Comparison of ENCODE assay signal across 38 cellular contexts in genomic region chr11:5240458-5240857, GRCh38. TPM values are rescaled to one million over a fixed set of nuclear protein-coding genes. Genes with fewer than 3 reads are reported as not detected.
"Had no signal": no experiment of that assay in that cellular context is flagged by ENCODE, and none has a peak within 500 bp of the region (broad histone marks: within the 10 kb centered on the region; RNA-seq: fewer than 3 reads in every experiment).

No MANE protein-coding gene starts in this region.

- H3K36me3 ChIP-seq: adrenal gland, brain microvascular endothelial cell, breast epithelium had no signal

- H3K27ac ChIP-seq: adrenal gland, body of pancreas, brain microvascular endothelial cell, breast epithelium, VCaP had no signal

- H3K4me1 ChIP-seq: adrenal gland, body of pancreas, breast epithelium had no signal

- H3K27ac Mint-ChIP-seq: activated B cell treated with CpG ODN at 0.5 μM for 24 hours; activated CD4-positive, alpha-beta memory T cell treated with anti-CD3 and anti-CD28 coated beads for 36 hours; activated CD4-positive, alpha-beta T cell treated with anti-CD3 and anti-CD28 coated beads, Interleukin-2, amount 10 ng/mL, durations not matched to agents 24 days and 14 days; activated CD8-positive, alpha-beta T cell treated with anti-CD3 and anti-CD28 coated beads for 36 hours; activated naive CD4-positive, alpha-beta T cell treated with anti-CD3 and anti-CD28 coated beads for 36 hours; activated naive CD4-positive, alpha-beta T cell treated with anti-CD3 and anti-CD28 coated beads, Interleukin-2, amount 50 U/mL, for 72 hours; activated naive CD8-positive, alpha-beta T cell treated with anti-CD3 and anti-CD28 coated beads for 36 hours; activated T-cell treated with anti-CD3 and anti-CD28 coated beads, Interleukin-2, amount 50 U/mL, for 72 hours; activated T-helper 1 cell treated with anti-CD3 and anti-CD28 coated beads, Interleukin-12 subunit alpha, Interleukin-12 subunit beta, Interleukin-2, Interleukin-4 antibody, amounts not matched to agents 30 ng/mL and 10 ng/mL and 1 ng/mL, durations not matched to agents 14 hours and 24 hours and 36 hours; activated T-helper 17 cell treated with anti-CD3 and anti-CD28 coated beads, Interleukin-2, amount 50 U/mL, for 72 hours; T-helper 1 cell treated with Interleukin-12 subunit alpha and Interleukin-12 subunit beta and Interleukin-4 antibody, amounts not matched to agents 30 μg/mL and 1 μg/mL, for 36 hours; T-helper 2 cell treated with Interferon-gamma antibody and Interleukin-4, amounts not matched to agents 5 μg/mL and 100 μg/mL, for 36 hours had no signal

- H3K9me3 Mint-ChIP-seq: activated B cell treated with CpG ODN at 0.5 μM for 24 hours; activated CD4-positive, alpha-beta memory T cell treated with anti-CD3 and anti-CD28 coated beads for 36 hours; activated CD4-positive, alpha-beta T cell treated with anti-CD3 and anti-CD28 coated beads, Interleukin-2, amount 10 ng/mL, durations not matched to agents 24 days and 14 days; activated CD8-positive, alpha-beta T cell treated with anti-CD3 and anti-CD28 coated beads for 36 hours; activated naive CD4-positive, alpha-beta T cell treated with anti-CD3 and anti-CD28 coated beads for 36 hours; activated naive CD4-positive, alpha-beta T cell treated with anti-CD3 and anti-CD28 coated beads, Interleukin-2, amount 50 U/mL, for 72 hours; activated naive CD8-positive, alpha-beta T cell treated with anti-CD3 and anti-CD28 coated beads for 36 hours; activated T-cell treated with anti-CD3 and anti-CD28 coated beads, Interleukin-2, amount 50 U/mL, for 4 hours; activated T-cell treated with anti-CD3 and anti-CD28 coated beads, Interleukin-2, amount 50 U/mL, for 72 hours; activated T-helper 1 cell treated with anti-CD3 and anti-CD28 coated beads, Interleukin-12 subunit alpha, Interleukin-12 subunit beta, Interleukin-2, Interleukin-4 antibody, amounts not matched to agents 30 ng/mL and 10 ng/mL and 1 ng/mL, durations not matched to agents 14 hours and 24 hours and 36 hours; activated T-helper 17 cell treated with anti-CD3 and anti-CD28 coated beads, Interleukin-2, amount 50 U/mL, for 72 hours; T-helper 1 cell treated with Interleukin-12 subunit alpha and Interleukin-12 subunit beta and Interleukin-4 antibody, amounts not matched to agents 30 μg/mL and 1 μg/mL, for 36 hours; T-helper 2 cell treated with Interferon-gamma antibody and Interleukin-4, amounts not matched to agents 5 μg/mL and 100 μg/mL, for 36 hours had no signal

- H3K36me3 Mint-ChIP-seq: activated CD4-positive, alpha-beta memory T cell treated with anti-CD3 and anti-CD28 coated beads for 36 hours; activated naive CD4-positive, alpha-beta T cell treated with anti-CD3 and anti-CD28 coated beads, Interleukin-2, amount 50 U/mL, for 72 hours; activated naive CD8-positive, alpha-beta T cell treated with anti-CD3 and anti-CD28 coated beads for 36 hours had no signal

- H3K9me3 ChIP-seq: adrenal gland, body of pancreas, breast epithelium had no signal

- H3K4me3 Mint-ChIP-seq: activated B cell treated with CpG ODN at 0.5 μM for 24 hours; activated CD4-positive, alpha-beta memory T cell treated with anti-CD3 and anti-CD28 coated beads for 36 hours; activated CD4-positive, alpha-beta T cell treated with anti-CD3 and anti-CD28 coated beads, Interleukin-2, amount 10 ng/mL, durations not matched to agents 24 days and 14 days; activated CD8-positive, alpha-beta T cell treated with anti-CD3 and anti-CD28 coated beads for 36 hours; activated naive CD4-positive, alpha-beta T cell treated with anti-CD3 and anti-CD28 coated beads for 36 hours; activated naive CD8-positive, alpha-beta T cell treated with anti-CD3 and anti-CD28 coated beads for 36 hours; activated T-cell treated with anti-CD3 and anti-CD28 coated beads, Interleukin-2, amount 50 U/mL, for 4 hours; activated T-cell treated with anti-CD3 and anti-CD28 coated beads, Interleukin-2, amount 50 U/mL, for 72 hours; activated T-helper 1 cell treated with anti-CD3 and anti-CD28 coated beads, Interleukin-12 subunit alpha, Interleukin-12 subunit beta, Interleukin-2, Interleukin-4 antibody, amounts not matched to agents 30 ng/mL and 10 ng/mL and 1 ng/mL, durations not matched to agents 14 hours and 24 hours and 36 hours; activated T-helper 17 cell treated with anti-CD3 and anti-CD28 coated beads, Interleukin-2, amount 50 U/mL, for 72 hours; T-helper 1 cell treated with Interleukin-12 subunit alpha and Interleukin-12 subunit beta and Interleukin-4 antibody, amounts not matched to agents 30 μg/mL and 1 μg/mL, for 36 hours; T-helper 2 cell treated with Interferon-gamma antibody and Interleukin-4, amounts not matched to agents 5 μg/mL and 100 μg/mL, for 36 hours had no signal

- H3K4me3 ChIP-seq: adrenal gland, body of pancreas, breast epithelium had no signal

- H3K27me3 ChIP-seq: adrenal gland, body of pancreas, brain microvascular endothelial cell, breast epithelium had no signal

- ATAC-seq: activated CD8-positive, alpha-beta T cell treated with anti-CD3 and anti-CD28 coated beads for 36 hours; activated naive CD4-positive, alpha-beta T cell treated with anti-CD3 and anti-CD28 coated beads, Interleukin-2, amount 50 U/mL, for 72 hours; activated T-cell treated with anti-CD3 and anti-CD28 coated beads, Interleukin-2, amount 50 U/mL, for 4 hours; activated T-cell treated with anti-CD3 and anti-CD28 coated beads, Interleukin-2, amount 50 U/mL, for 72 hours; activated T-helper 17 cell treated with anti-CD3 and anti-CD28 coated beads, Interleukin-2, amount 50 U/mL, for 72 hours; body of pancreas had no signal

- H3K27me3 Mint-ChIP-seq: activated CD4-positive, alpha-beta memory T cell treated with anti-CD3 and anti-CD28 coated beads for 36 hours had no signal

- DNase-seq: activated B cell treated with CpG ODN at 0.5 μM for 24 hours; activated CD4-positive, alpha-beta memory T cell treated with anti-CD3 and anti-CD28 coated beads for 36 hours; activated CD4-positive, alpha-beta T cell treated with anti-CD3 and anti-CD28 coated beads for 4 hours; activated CD4-positive, alpha-beta T cell treated with anti-CD3 and anti-CD28 coated beads, Interleukin-2, amount 10 ng/mL, durations not matched to agents 24 days and 14 days; activated CD4-positive, alpha-beta T cell treated with anti-CD3 and anti-CD28 coated beads, Interleukin-2, amount 50 U/mL, for 1 hour; activated CD4-positive, alpha-beta T cell treated with anti-CD3 and anti-CD28 coated beads, Interleukin-2, amount 50 U/mL, for 4 hours; activated CD4-positive, CD25-positive, alpha-beta regulatory T cell treated with anti-CD3 and anti-CD28 coated beads, Interleukin-2, amount 50 U/mL, for 72 hours; activated CD8-positive, alpha-beta memory T cell treated with anti-CD3 and anti-CD28 coated beads, Interleukin-2, amount 50 U/mL, for 4 hours; activated CD8-positive, alpha-beta T cell treated with anti-CD3 and anti-CD28 coated beads for 36 hours; activated effector memory CD4-positive, alpha-beta T cell treated with anti-CD3 and anti-CD28 coated beads, Interleukin-2, amount 50 U/mL, for 16 hours; activated gamma-delta T cell treated with Interleukin-2 at 50 U/mL for 16 hours; activated naive CD4-positive, alpha-beta T cell; activated naive CD4-positive, alpha-beta T cell treated with anti-CD3 and anti-CD28 coated beads for 36 hours; activated naive CD4-positive, alpha-beta T cell treated with anti-CD3 and anti-CD28 coated beads, Interleukin-2, amount 50 U/mL, for 16 hours; activated naive CD8-positive, alpha-beta T cell treated with anti-CD3 and anti-CD28 coated beads for 36 hours; activated T-cell treated with anti-CD3 and anti-CD28 coated beads for 4 hours; activated T-cell treated with anti-CD3 and anti-CD28 coated beads, Interleukin-2, amount 50 U/mL, for 1 hour; activated T-cell treated with anti-CD3 and anti-CD28 coated beads, Interleukin-2, amount 50 U/mL, for 4 hours; activated T-cell treated with anti-CD3 and anti-CD28 coated beads, Interleukin-2, amount 50 U/mL, for 72 hours; adrenal gland; amniotic stem cell; aorta; body of pancreas; brain microvascular endothelial cell; central memory CD4-positive, alpha-beta T cell; T-helper 2 cell; T-helper 9 cell had no signal

- H3K4me1 Mint-ChIP-seq: activated B cell treated with CpG ODN at 0.5 μM for 24 hours; activated CD4-positive, alpha-beta T cell treated with anti-CD3 and anti-CD28 coated beads, Interleukin-2, amount 10 ng/mL, durations not matched to agents 24 days and 14 days; activated naive CD8-positive, alpha-beta T cell treated with anti-CD3 and anti-CD28 coated beads for 36 hours; activated T-helper 17 cell treated with anti-CD3 and anti-CD28 coated beads, Interleukin-2, amount 50 U/mL, for 72 hours had no signal

RNA-seq across cellular contexts. Expression of gene HBD, which starts 6.2 kb away (rescaled TPM):
- total RNA-seq: activated B cell treated with CpG ODN at 0.5 μM for 24 hours; activated CD4-positive, alpha-beta memory T cell treated with anti-CD3 and anti-CD28 coated beads for 36 hours; activated CD4-positive, alpha-beta T cell treated with anti-CD3 and anti-CD28 coated beads, Interleukin-2, amount 10 ng/mL, durations not matched to agents 24 days and 14 days; activated CD8-positive, alpha-beta memory T cell treated with anti-CD3 and anti-CD28 coated beads for 36 hours; activated CD8-positive, alpha-beta T cell treated with anti-CD3 and anti-CD28 coated beads for 36 hours; activated naive CD4-positive, alpha-beta T cell treated with anti-CD3 and anti-CD28 coated beads for 36 hours; activated naive CD8-positive, alpha-beta T cell treated with anti-CD3 and anti-CD28 coated beads for 36 hours; activated T-helper 1 cell treated with anti-CD3 and anti-CD28 coated beads, Interleukin-12 subunit alpha, Interleukin-12 subunit beta, Interleukin-2, Interleukin-4 antibody, amounts not matched to agents 30 ng/mL and 10 ng/mL and 1 ng/mL, durations not matched to agents 14 hours and 24 hours and 36 hours; activated T-helper 17 cell treated with anti-CD3 and anti-CD28 coated beads, Interleukin-2, amount 50 U/mL, for 72 hours; astrocyte; body of pancreas; breast epithelium; cerebellum had no signal
- polyA plus RNA-seq: adrenal gland, aorta had no signal

RNA-seq across cellular contexts. Expression of gene HBG1, which starts 9.2 kb away (rescaled TPM):
- total RNA-seq: activated B cell treated with CpG ODN at 0.5 μM for 24 hours; activated CD4-positive, alpha-beta memory T cell treated with anti-CD3 and anti-CD28 coated beads for 36 hours; activated CD4-positive, alpha-beta T cell treated with anti-CD3 and anti-CD28 coated beads, Interleukin-2, amount 10 ng/mL, durations not matched to agents 24 days and 14 days; activated CD8-positive, alpha-beta memory T cell treated with anti-CD3 and anti-CD28 coated beads for 36 hours; activated CD8-positive, alpha-beta T cell treated with anti-CD3 and anti-CD28 coated beads for 36 hours; activated naive CD4-positive, alpha-beta T cell treated with anti-CD3 and anti-CD28 coated beads for 36 hours; activated naive CD4-positive, alpha-beta T cell treated with anti-CD3 and anti-CD28 coated beads, Interleukin-2, amount 50 U/mL, for 72 hours; activated naive CD8-positive, alpha-beta T cell treated with anti-CD3 and anti-CD28 coated beads for 36 hours; activated T-cell treated with anti-CD3 and anti-CD28 coated beads, Interleukin-2, amount 50 U/mL, for 72 hours; activated T-helper 1 cell treated with anti-CD3 and anti-CD28 coated beads, Interleukin-12 subunit alpha, Interleukin-12 subunit beta, Interleukin-2, Interleukin-4 antibody, amounts not matched to agents 30 ng/mL and 10 ng/mL and 1 ng/mL, durations not matched to agents 14 hours and 24 hours and 36 hours; activated T-helper 17 cell treated with anti-CD3 and anti-CD28 coated beads, Interleukin-2, amount 50 U/mL, for 72 hours; aorta; astrocyte; body of pancreas; breast epithelium; cardiac septum had no signal
- polyA plus RNA-seq: adrenal gland, aorta had no signal

RNA-seq across cellular contexts. Expression of gene HBB, which starts 13.6 kb away (rescaled TPM):
- total RNA-seq: activated CD4-positive, alpha-beta memory T cell treated with anti-CD3 and anti-CD28 coated beads for 36 hours; activated CD4-positive, alpha-beta T cell treated with anti-CD3 and anti-CD28 coated beads, Interleukin-2, amount 10 ng/mL, durations not matched to agents 24 days and 14 days; activated CD8-positive, alpha-beta memory T cell treated with anti-CD3 and anti-CD28 coated beads for 36 hours; activated CD8-positive, alpha-beta T cell treated with anti-CD3 and anti-CD28 coated beads for 36 hours; activated naive CD4-positive, alpha-beta T cell treated with anti-CD3 and anti-CD28 coated beads for 36 hours; activated naive CD4-positive, alpha-beta T cell treated with anti-CD3 and anti-CD28 coated beads, Interleukin-2, amount 50 U/mL, for 72 hours; activated naive CD8-positive, alpha-beta T cell treated with anti-CD3 and anti-CD28 coated beads for 36 hours; activated T-cell treated with anti-CD3 and anti-CD28 coated beads, Interleukin-2, amount 50 U/mL, for 4 hours; activated T-cell treated with anti-CD3 and anti-CD28 coated beads, Interleukin-2, amount 50 U/mL, for 72 hours; activated T-helper 1 cell treated with anti-CD3 and anti-CD28 coated beads, Interleukin-12 subunit alpha, Interleukin-12 subunit beta, Interleukin-2, Interleukin-4 antibody, amounts not matched to agents 30 ng/mL and 10 ng/mL and 1 ng/mL, durations not matched to agents 14 hours and 24 hours and 36 hours; activated T-helper 17 cell treated with anti-CD3 and anti-CD28 coated beads, Interleukin-2, amount 50 U/mL, for 72 hours; astrocyte had no signal

RNA-seq across cellular contexts. Expression of gene HBG2, which starts 14.1 kb away (rescaled TPM):
- total RNA-seq: activated B cell treated with CpG ODN at 0.5 μM for 24 hours; activated CD4-positive, alpha-beta memory T cell treated with anti-CD3 and anti-CD28 coated beads for 36 hours; activated CD4-positive, alpha-beta T cell treated with anti-CD3 and anti-CD28 coated beads, Interleukin-2, amount 10 ng/mL, durations not matched to agents 24 days and 14 days; activated CD8-positive, alpha-beta memory T cell treated with anti-CD3 and anti-CD28 coated beads for 36 hours; activated CD8-positive, alpha-beta T cell treated with anti-CD3 and anti-CD28 coated beads for 36 hours; activated naive CD4-positive, alpha-beta T cell treated with anti-CD3 and anti-CD28 coated beads for 36 hours; activated naive CD8-positive, alpha-beta T cell treated with anti-CD3 and anti-CD28 coated beads for 36 hours; activated T-cell treated with anti-CD3 and anti-CD28 coated beads, Interleukin-2, amount 50 U/mL, for 72 hours; activated T-helper 1 cell treated with anti-CD3 and anti-CD28 coated beads, Interleukin-12 subunit alpha, Interleukin-12 subunit beta, Interleukin-2, Interleukin-4 antibody, amounts not matched to agents 30 ng/mL and 10 ng/mL and 1 ng/mL, durations not matched to agents 14 hours and 24 hours and 36 hours; activated T-helper 17 cell treated with anti-CD3 and anti-CD28 coated beads, Interleukin-2, amount 50 U/mL, for 72 hours; astrocyte; body of pancreas; breast epithelium had no signal

RNA-seq across cellular contexts. Expression of gene HBE1, which starts 29.3 kb away (rescaled TPM):
- total RNA-seq: activated B cell treated with CpG ODN at 0.5 μM for 24 hours; activated CD4-positive, alpha-beta memory T cell treated with anti-CD3 and anti-CD28 coated beads for 36 hours; activated CD4-positive, alpha-beta T cell treated with anti-CD3 and anti-CD28 coated beads, Interleukin-2, amount 10 ng/mL, durations not matched to agents 24 days and 14 days; activated CD8-positive, alpha-beta memory T cell treated with anti-CD3 and anti-CD28 coated beads for 36 hours; activated CD8-positive, alpha-beta T cell treated with anti-CD3 and anti-CD28 coated beads for 36 hours; activated naive CD4-positive, alpha-beta T cell treated with anti-CD3 and anti-CD28 coated beads for 36 hours; activated naive CD4-positive, alpha-beta T cell treated with anti-CD3 and anti-CD28 coated beads, Interleukin-2, amount 50 U/mL, for 72 hours; activated naive CD8-positive, alpha-beta T cell treated with anti-CD3 and anti-CD28 coated beads for 36 hours; activated T-cell treated with anti-CD3 and anti-CD28 coated beads, Interleukin-2, amount 50 U/mL, for 72 hours; activated T-helper 1 cell treated with anti-CD3 and anti-CD28 coated beads, Interleukin-12 subunit alpha, Interleukin-12 subunit beta, Interleukin-2, Interleukin-4 antibody, amounts not matched to agents 30 ng/mL and 10 ng/mL and 1 ng/mL, durations not matched to agents 14 hours and 24 hours and 36 hours; activated T-helper 17 cell treated with anti-CD3 and anti-CD28 coated beads, Interleukin-2, amount 50 U/mL, for 72 hours; aorta; astrocyte; body of pancreas; breast epithelium; cardiac septum had no signal
- polyA plus RNA-seq: aorta had no signal
